Comparison of ENCODE assay signal across 1 cellular context in genomic region chr5:174825587-174825986, GRCh38.
TF ChIP-seq lines count a peak whose summit lies in the region.

No MANE protein-coding gene starts in this region.

TF ChIP-seq in GM23338, 12 proteins besides CTCF, POLR2A, EP300 and RAD21 (continued from another document):
- TF ChIP-seq ZNF462 (CRISPR knock-in tag; IDR thresholded peaks at IDR 0.05) (no peak), JUNB (IDR thresholded peaks at IDR 0.05; ENCODE audit: unreplicated experiment) (no peak), ZNF331 (CRISPR knock-in tag; IDR thresholded peaks at IDR 0.05; ENCODE audit: low read depth) (no peak), ZNF114 (CRISPR knock-in tag; IDR thresholded peaks at IDR 0.05) (no peak)
